In the genomic region with DNA sequence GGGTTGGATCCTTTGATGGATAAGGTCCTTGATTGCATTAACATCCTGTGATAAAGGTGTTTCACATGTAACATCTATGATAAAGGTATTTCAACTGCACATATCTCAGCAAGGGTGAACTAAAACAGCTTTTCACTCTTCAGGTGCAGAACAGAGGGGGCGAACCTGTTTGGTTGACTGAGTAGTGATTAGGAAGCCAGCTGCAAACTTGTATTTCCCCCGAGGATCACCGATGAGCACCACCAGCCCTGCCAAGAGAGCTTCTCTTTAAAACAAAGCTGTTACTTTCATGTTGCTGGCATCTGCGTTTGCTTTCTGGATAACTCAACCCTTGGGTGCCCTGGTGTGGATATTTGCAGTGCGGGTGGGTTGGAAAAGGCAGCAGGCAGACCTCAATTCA, we compare ENCODE assay signal across 14 cellular contexts. TPM values are rescaled to one million over a fixed set of nuclear protein-coding genes. Genes with fewer than 3 reads are reported as not detected.
A peak's percentile ranks its signal among the peaks of the same experiment; 100 is the strongest.
DNase-seq lines count a peak whose midpoint lies in the region; ATAC-seq and TF ChIP-seq lines count a peak whose summit lies in the region.
"Had no signal": no experiment of that assay in that cellular context is flagged by ENCODE, and none has a peak within 500 bp of the region (broad histone marks: within the 10 kb centered on the region; RNA-seq: fewer than 3 reads in every experiment).

No MANE protein-coding gene starts in this region.

- peak overlapping the region; percentile 83; the same call in 1 of the 2 replicates for H2AK5ac ChIP-seq in IMR-90 (ENCODE audit: low read depth, low read length)

- peaks cover 91% of the 10 kb centered on the region for H3K4me1 Mint-ChIP-seq in WTC11

- no peaks in the 10 kb centered on the region for H3K9me3 Mint-ChIP-seq in WTC11
- H3K9me3 Mint-ChIP-seq: natural killer cell treated with Interleukin-12 subunit alpha and Interleukin-12 subunit beta and Interleukin-15 and Interleukin-18, amount 100 ng/mL, for 72 hours had no signal

- H4K8ac ChIP-seq in IMR-90 (ENCODE audit: low read depth in 2 of 2, low read length in 2 of 2) = peak overlapping the region in 1 of 2 experiments; percentile 34; a peak in 1 of 4 replicates

- CTCF ChIA-PET in IMR-90 (lab: Yijun Ruan, JAX) = no interaction called here
- CTCF ChIA-PET in WTC11 (lab: Charles Lee) = interaction anchor here (0.5 kb wide), 1 partner anchor 8 kb away, joined by 4 read pairs; no protein-coding TSS in a partner anchor

- peaks cover 0 to 21% of the 10 kb centered on the region in 2 experiments; a peak in 2 of 4 replicates for H3K79me1 ChIP-seq in IMR-90 (ENCODE audit: low read depth in 1 of 2, low read length in 2 of 2)

- no peaks in the 10 kb centered on the region for H4K20me1 ChIP-seq in IMR-90 (ENCODE audit: insufficient read depth, low read length)

- peak overlapping the region; percentile 19 for H3K18ac ChIP-seq in IMR-90 (ENCODE audit: low read depth, low read length)

- peak overlapping the region; percentile 26; the same call in 1 of the 2 replicates for H4K91ac ChIP-seq in IMR-90 (ENCODE audit: insufficient read depth, low read depth, low read length)

- in situ Hi-C loops in IMR-90 (cut with MboI; ENCODE audit: low sequenced_read_pairs) = no loop called here

- no peak overlapping the region for H4K5ac ChIP-seq in IMR-90 (ENCODE audit: low read depth, low read length)

- peak overlapping the region; percentile 6; the same call in 1 of the 2 replicates for H3K23ac ChIP-seq in IMR-90 (ENCODE audit: low read depth, low read length)

- no peaks in the 10 kb centered on the region for H3K27me3 Mint-ChIP-seq in WTC11 (ENCODE audit: low read depth)
- H3K27me3 Mint-ChIP-seq: natural killer cell treated with Interleukin-12 subunit alpha and Interleukin-12 subunit beta and Interleukin-15 and Interleukin-18, amount 100 ng/mL, for 72 hours had no signal

- H3K4me3 Mint-ChIP-seq in WTC11 = no peak overlapping the region
- H3K4me3 Mint-ChIP-seq: natural killer cell treated with Interleukin-12 subunit alpha and Interleukin-12 subunit beta and Interleukin-15 and Interleukin-18, amount 100 ng/mL, for 72 hours had no signal

- no peak overlapping the region for H3K27ac Mint-ChIP-seq in WTC11
- H3K27ac Mint-ChIP-seq: natural killer cell treated with Interleukin-12 subunit alpha and Interleukin-12 subunit beta and Interleukin-15 and Interleukin-18, amount 100 ng/mL, for 72 hours had no signal

- H3K27me3 ChIP-seq in IMR-90 (ENCODE audit: control insufficient read depth, insufficient read depth, low read length) = no peaks in the 10 kb centered on the region
- no peaks in the 10 kb centered on the region for H3K27me3 ChIP-seq in RWPE2 (ENCODE audit: insufficient read depth, poor library complexity, severe bottlenecking)
- H3K27me3 ChIP-seq in layer of hippocampus (ENCODE audit: control insufficient read depth, insufficient read depth, low read length) = no peaks in the 10 kb centered on the region
- H3K27me3 ChIP-seq in stomach = no peaks in the 10 kb centered on the region
- H3K27me3 ChIP-seq: gastroesophageal sphincter had no signal

- dilution Hi-C loops in IMR-90 (cut with HindIII; ENCODE audit: low sequenced_read_pairs, unreplicated experiment) = no loop called here

- POLR2A ChIA-PET in IMR-90 (lab: Charles Lee; ENCODE audit: unreplicated experiment) (no interaction called here), WTC11 (lab: Charles Lee) (no interaction called here)

- WGBS in IMR-90 (ENCODE audit: extremely low coverage in 2 of 2, insufficient read length in 1 of 2), 2 experiments = no CpG with 5 or more reads among the region's 5 CpGs
- WGBS in stomach, 5 donors = 48 to 57% (median 53%) methylated on average over 5 of the region's 5 CpGs

- no peak for TF ChIP-seq POLR2A in IMR-90 (IDR thresholded peaks at IDR 0.05; ENCODE audit: low read depth, low read length)
- TF ChIP-seq POLR2A in stomach (IDR thresholded peaks at IDR 0.05) = no peak

- H2BK15ac ChIP-seq in IMR-90 (ENCODE audit: low read depth, low read length) = peak overlapping the region; percentile 69; the same call in 2 of the 3 replicates

- peaks cover 8% of the 10 kb centered on the region for H3K36me3 ChIP-seq in IMR-90 (ENCODE audit: control insufficient read depth, insufficient read depth, low read length)
- peaks cover 22% of the 10 kb centered on the region for H3K36me3 ChIP-seq in RWPE2 (ENCODE audit: low read depth)
- peaks cover 3 to 16% (median 5%) of the 10 kb centered on the region in 4 donors for H3K36me3 ChIP-seq in stomach

- no peak overlapping the region for H2AK9ac ChIP-seq in IMR-90 (replicated peaks; ENCODE audit: low read depth, low read length, poor library complexity)

- ATAC-seq in IMR-90 (ENCODE audit: low read depth) = no peak
- no peak; the same call in 2 of the 3 replicates for ATAC-seq in RWPE2 (ENCODE audit: low read depth)
- no peak for ATAC-seq in WTC11
- ATAC-seq in GM18867 (IDR thresholded peaks at IDR 0.05; ENCODE audit: unreplicated experiment) = no peak
- ATAC-seq: gastroesophageal sphincter; natural killer cell treated with Interleukin-12 subunit alpha and Interleukin-12 subunit beta and Interleukin-15 and Interleukin-18, amount 100 ng/mL, for 72 hours had no signal

- H2BK20ac ChIP-seq in IMR-90 (ENCODE audit: low read depth, low read length) = peak overlapping the region; percentile 35

- TF ChIP-seq CTCF in IMR-90 (conservative IDR thresholded peaks at IDR 0.05; ENCODE audit: low read depth, low read length) = no peak
- TF ChIP-seq CTCF in RWPE2 (IDR thresholded peaks at IDR 0.05; ENCODE audit: poor library complexity, severe bottlenecking) = no peak
- TF ChIP-seq CTCF in stomach (IDR thresholded peaks at IDR 0.05) = no peak
- no peak for TF ChIP-seq CTCF in WTC11 (IDR thresholded peaks at IDR 0.05)

- H3K9me1 ChIP-seq in IMR-90 (ENCODE audit: insufficient read depth, low read length) = peaks cover 16% of the 10 kb centered on the region

- peak overlapping the region; percentile 70 for H3K4ac ChIP-seq in IMR-90 (ENCODE audit: low read depth, low read length)

- H3K56ac ChIP-seq in IMR-90 (ENCODE audit: extremely low read depth, insufficient read depth, low read length) = no peak overlapping the region; the same call in 1 of the 2 replicates

- peak overlapping the region; percentile 12; the same call in 1 of the 2 replicates for H3K14ac ChIP-seq in IMR-90 (replicated peaks; ENCODE audit: low read depth, low read length)

- no peak overlapping the region for H2AFZ ChIP-seq in IMR-90 (replicated peaks; ENCODE audit: low read length, poor library complexity)

- peak overlapping the region; percentile 71 for H2BK120ac ChIP-seq in IMR-90 (ENCODE audit: low read depth, low read length)

- H2BK5ac ChIP-seq in IMR-90 (ENCODE audit: low read depth, low read length, poor library complexity, severe bottlenecking) = no peak overlapping the region

- TF ChIP-seq EP300 in stomach (IDR thresholded peaks at IDR 0.05) = no peak

- H3K27ac ChIP-seq in IMR-90 (ENCODE audit: insufficient read depth, low read length) (no peak overlapping the region; the same call in 1 of the 2 replicates), RWPE2 (ENCODE audit: poor library complexity, severe bottlenecking) (peak overlapping the region; percentile 61), layer of hippocampus (ENCODE audit: low read depth, low read length) (peak overlapping the region; percentile 4), stomach (peak overlapping the region in 4 of 5 donors; percentile 70 to 85 (median 76))

- H3K4me3 ChIP-seq in IMR-90 (ENCODE audit: insufficient read depth, low read depth, low read length) (no peak overlapping the region), RWPE2 (ENCODE audit: severe bottlenecking) (no peak overlapping the region), stomach (no peak overlapping the region)
- H3K4me3 ChIP-seq: gastroesophageal sphincter, lung had no signal

- H3K9ac ChIP-seq in IMR-90 (ENCODE audit: low read depth, low read length) = no peak overlapping the region

- no peak for TF ChIP-seq RAD21 in IMR-90 (IDR thresholded peaks at IDR 0.05; ENCODE audit: low read length)

- BruUV-seq in IMR-90 (replicated peaks; lab: Mats Ljungman, UMichigan) = no TSS peak

- H3K36me3 Mint-ChIP-seq in WTC11 = peaks cover 12% of the 10 kb centered on the region
- H3K36me3 Mint-ChIP-seq: natural killer cell treated with Interleukin-12 subunit alpha and Interleukin-12 subunit beta and Interleukin-15 and Interleukin-18, amount 100 ng/mL, for 72 hours had no signal

- H3K9me3 ChIP-seq in IMR-90 (ENCODE audit: control insufficient read depth, insufficient read depth, low read length) = no peaks in the 10 kb centered on the region
- H3K9me3 ChIP-seq in RWPE2 (ENCODE audit: severe bottlenecking) = no peaks in the 10 kb centered on the region
- no peaks in the 10 kb centered on the region for H3K9me3 ChIP-seq in stomach
- H3K9me3 ChIP-seq: gastroesophageal sphincter had no signal

- intact Hi-C loops in IMR-90 (cut with micrococcal nuclease) = loop anchor here (2.0 kb wide), 1 partner anchor 75 kb away; no protein-coding TSS in a partner anchor
- intact Hi-C loops in stomach (cut with DNase I; ENCODE audit: low total_unique reads) = no loop called here

- DNase-seq in IMR-90 (no peak), RWPE2 (ENCODE audit: low spot score) (no peak), stomach (no peak), T-helper 1 cell (no peak), WTC11 (ENCODE audit: low spot score) (no peak), GDM1 (lab: John Stamatoyannopoulos, UW) (no peak)
- DNase-seq: activated CD4-positive, alpha-beta T cell treated with anti-CD3 and anti-CD28 coated beads for 4 hours; COR-L47; NCI-H446 treated with DMSO at 0.1 percent for 48 hours had no signal

- H3K4me1 ChIP-seq in IMR-90 (ENCODE audit: control insufficient read depth, insufficient read depth, low read length) = peaks cover 24% of the 10 kb centered on the region
- peaks cover 45% of the 10 kb centered on the region for H3K4me1 ChIP-seq in RWPE2 (ENCODE audit: insufficient read depth, poor library complexity, severe bottlenecking)
- H3K4me1 ChIP-seq in stomach = peaks cover 31 to 44% (median 36%) of the 10 kb centered on the region in 4 donors

- H3K4me2 ChIP-seq in IMR-90 (ENCODE audit: low read depth, low read length) = no peak overlapping the region

TF ChIP-seq in IMR-90, 13 proteins besides CTCF, POLR2A, EP300 and RAD21 (continues in another document):
- TF ChIP-seq NFE2L2 (IDR thresholded peaks at IDR 0.05; ENCODE audit: low read depth, low read length) (no peak), CEBPB (IDR thresholded peaks at IDR 0.05; ENCODE audit: low read depth, low read length) (no peak)

TF ChIP-seq in WTC11, 78 proteins besides CTCF, POLR2A, EP300 and RAD21 (continues in another document):
- TF ChIP-seq JUN (CRISPR knock-in tag; IDR thresholded peaks at IDR 0.05) (no peak), NFATC4 (CRISPR knock-in tag; IDR thresholded peaks at IDR 0.05) (no peak), ZNF138 (CRISPR knock-in tag; conservative IDR thresholded peaks at IDR 0.05) (no peak), TCF7 (CRISPR knock-in tag; IDR thresholded peaks at IDR 0.05; ENCODE audit: low read depth) (no peak)

RNA-seq across cellular contexts. Expression of gene JAG1, which starts 39.6 kb away (rescaled TPM):
- 19.4 and 22.6 TPM in 2 replicates for total RNA-seq in IMR-90 (2012; rRNA removed)
- 9.4 and 10.2 TPM in 2 replicates for polyA plus RNA-seq in IMR-90 (2012; rRNA removed)
- polyA plus RNA-seq in IMR-90 (2012; cell fraction: cytosol; rRNA removed) = 6.4 and 9.4 TPM in 2 replicates
- 32.3 and 70.8 TPM in 2 replicates for polyA plus RNA-seq in IMR-90 (2012; cell fraction: nucleus; rRNA removed; ENCODE audit: low replicate concordance)
- total RNA-seq in stomach = 100 to 1,000 TPM in 1 of 5 donors, 10 to 100 TPM in 4; 54.8 to 133 (median 95.0) TPM
- 10 to 100 TPM in 1 of 3 donors, 1 to 10 TPM in 2; 5.2 to 26.3 (median 7.5) TPM for polyA plus RNA-seq in stomach
- total RNA-seq in WTC11 (2021) = 38.3 to 45.2 TPM (median 41.6 TPM) in 3 replicates
